In the genomic region with DNA sequence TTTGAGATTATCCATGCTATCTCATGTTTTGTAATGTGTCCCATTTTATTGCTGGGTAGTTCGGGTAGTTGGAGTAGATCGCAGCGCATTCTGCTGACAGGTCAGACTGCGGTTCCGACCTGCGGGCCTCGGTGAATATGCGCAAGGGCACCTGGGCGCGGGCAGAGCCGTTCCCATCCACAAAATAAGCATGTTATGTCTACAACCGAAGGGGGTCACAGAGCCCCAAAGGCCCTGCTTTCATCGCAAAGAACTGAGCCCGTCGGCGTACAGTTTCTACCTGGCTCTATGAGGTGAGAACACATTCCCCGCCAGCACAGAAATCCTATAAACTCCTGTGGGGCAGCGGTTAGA, we compare ENCODE assay signal across 8 cellular contexts.
DNase-seq lines count a peak whose midpoint lies in the region; ATAC-seq, FAIRE-seq and TF ChIP-seq lines count a peak whose summit lies in the region.

No MANE protein-coding gene starts in this region.

- H3K27ac ChIP-seq in keratinocyte (ENCODE audit: control insufficient read depth, insufficient read depth, low read length) (no peak overlapping the region), subcutaneous abdominal adipose tissue (ENCODE audit: low read depth, low read length) (no peak overlapping the region)

- dilution Hi-C loops in keratinocyte (cut with MboI; ENCODE audit: extremely low pct_ligation_motif_present, low sequenced_read_pairs): no loop called here

- H3K9ac ChIP-seq in keratinocyte (ENCODE audit: control insufficient read depth, extremely low read depth, insufficient read depth, low read length): peak overlapping the region; percentile 98
- H3K9ac ChIP-seq in subcutaneous abdominal adipose tissue (ENCODE audit: low read length in 5 of 5): peak overlapping the region in 2 of 5 donors; percentile 71 to 79

- H3K9me1 ChIP-seq in keratinocyte (ENCODE audit: control insufficient read depth, extremely low read depth, insufficient read depth, low read length): no peaks in the 10 kb centered on the region

- peaks cover 69% of the 10 kb centered on the region for H3K27me3 Mint-ChIP-seq in activated CD4-positive, alpha-beta T cell treated with anti-CD3 and anti-CD28 coated beads, Interleukin-2, amount 10 ng/mL, durations not matched to agents 7 days and 5 days
- H3K27me3 Mint-ChIP-seq in activated T-helper 1 cell treated with anti-CD3 and anti-CD28 coated beads, Interleukin-12 subunit alpha, Interleukin-12 subunit beta, Interleukin-2, Interleukin-4 antibody, amounts not matched to agents 30 ng/mL and 10 ng/mL and 1 ng/mL, durations not matched to agents 14 hours and 24 hours and 36 hours (ENCODE audit: insufficient read depth): peaks cover 72% of the 10 kb centered on the region

- no peak for FAIRE-seq in keratinocyte (lab: Jason Lieb, UNC)

- H3K9me3 Mint-ChIP-seq in activated CD4-positive, alpha-beta T cell treated with anti-CD3 and anti-CD28 coated beads, Interleukin-2, amount 10 ng/mL, durations not matched to agents 7 days and 5 days: peaks cover 3% of the 10 kb centered on the region
- H3K9me3 Mint-ChIP-seq in activated T-helper 1 cell treated with anti-CD3 and anti-CD28 coated beads, Interleukin-12 subunit alpha, Interleukin-12 subunit beta, Interleukin-2, Interleukin-4 antibody, amounts not matched to agents 30 ng/mL and 10 ng/mL and 1 ng/mL, durations not matched to agents 14 hours and 24 hours and 36 hours: no peaks in the 10 kb centered on the region

- H4K20me1 ChIP-seq in keratinocyte (ENCODE audit: control insufficient read depth, extremely low read depth, insufficient read depth, low read length): no peaks in the 10 kb centered on the region

- H3K4me2 ChIP-seq in keratinocyte (ENCODE audit: control insufficient read depth, extremely low read depth, insufficient read depth, low read depth, low read length): peak overlapping the region; percentile 94

- DNase-seq in activated CD4-positive, alpha-beta T cell treated with anti-CD3 and anti-CD28 coated beads, Interleukin-2, amount 10 ng/mL, durations not matched to agents 7 days and 5 days: no peak
- DNase-seq in activated CD4-positive, alpha-beta T cell treated with anti-CD3 and anti-CD28 coated beads for 1 hour: no peak
- no peak for DNase-seq in activated T-helper 1 cell treated with anti-CD3 and anti-CD28 coated beads, Interleukin-12 subunit alpha, Interleukin-12 subunit beta, Interleukin-2, Interleukin-4 antibody, amounts not matched to agents 30 ng/mL and 10 ng/mL and 1 ng/mL, durations not matched to agents 14 hours and 24 hours and 36 hours (ENCODE audit: low spot score)
- no peak for DNase-seq in keratinocyte (ENCODE audit: low read depth, low spot score)
- DNase-seq in NCI-H2107 treated with DMSO at 0.1 percent for 48 hours (lab: John Stamatoyannopoulos, UW; ENCODE audit: unreplicated experiment): no peak
- DNase-seq in stimulated activated naive CD4-positive, alpha-beta T cell (lab: John Stamatoyannopoulos, UW): no peak

- H3K4me3 ChIP-seq in keratinocyte (ENCODE audit: control insufficient read depth in 2 of 3, extremely low read depth in 1 of 3, insufficient read depth in 2 of 3, low read depth in 1 of 3, low read length in 3 of 3) (peak overlapping the region; percentile 45 to 81 (median 60)), subcutaneous abdominal adipose tissue (ENCODE audit: low read depth in 1 of 5, low read length in 5 of 5) (peak overlapping the region; percentile 67 to 89 (median 76))

- no peak overlapping the region for H2AFZ ChIP-seq in keratinocyte (ENCODE audit: control insufficient read depth, low read length)

- H3K36me3 ChIP-seq in keratinocyte (ENCODE audit: control insufficient read depth in 2 of 2, extremely low read depth in 1 of 2, insufficient read depth in 2 of 2, low read length in 2 of 2) (no peaks in the 10 kb centered on the region), subcutaneous abdominal adipose tissue (ENCODE audit: control insufficient read depth in 5 of 5, insufficient read depth in 5 of 5, low read length in 5 of 5) (no peaks in the 10 kb centered on the region)

- no peaks in the 10 kb centered on the region for H3K79me2 ChIP-seq in keratinocyte (ENCODE audit: control insufficient read depth, insufficient read depth, low read length)

- H3K4me1 Mint-ChIP-seq in activated CD4-positive, alpha-beta T cell treated with anti-CD3 and anti-CD28 coated beads, Interleukin-2, amount 10 ng/mL, durations not matched to agents 7 days and 5 days: peaks cover 43% of the 10 kb centered on the region
- H3K4me1 Mint-ChIP-seq in activated T-helper 1 cell treated with anti-CD3 and anti-CD28 coated beads, Interleukin-12 subunit alpha, Interleukin-12 subunit beta, Interleukin-2, Interleukin-4 antibody, amounts not matched to agents 30 ng/mL and 10 ng/mL and 1 ng/mL, durations not matched to agents 14 hours and 24 hours and 36 hours (ENCODE audit: low read depth): peaks cover 46% of the 10 kb centered on the region

- no peak for ATAC-seq in GM19351 (IDR thresholded peaks at IDR 0.05; ENCODE audit: unreplicated experiment)

- CTCF ChIA-PET in activated CD4-positive, alpha-beta T cell treated with anti-CD3 and anti-CD28 coated beads, Interleukin-2, amount 10 ng/mL, durations not matched to agents 7 days and 5 days (lab: Charles Lee): no interaction called here

- peaks cover 10% of the 10 kb centered on the region for H3K36me3 Mint-ChIP-seq in activated CD4-positive, alpha-beta T cell treated with anti-CD3 and anti-CD28 coated beads, Interleukin-2, amount 10 ng/mL, durations not matched to agents 7 days and 5 days (ENCODE audit: low read depth)
- peaks cover 6% of the 10 kb centered on the region for H3K36me3 Mint-ChIP-seq in activated T-helper 1 cell treated with anti-CD3 and anti-CD28 coated beads, Interleukin-12 subunit alpha, Interleukin-12 subunit beta, Interleukin-2, Interleukin-4 antibody, amounts not matched to agents 30 ng/mL and 10 ng/mL and 1 ng/mL, durations not matched to agents 14 hours and 24 hours and 36 hours (ENCODE audit: low read depth)

- peak overlapping the region; percentile 100 for H3K27ac Mint-ChIP-seq in activated CD4-positive, alpha-beta T cell treated with anti-CD3 and anti-CD28 coated beads, Interleukin-2, amount 10 ng/mL, durations not matched to agents 7 days and 5 days
- peak overlapping the region; percentile 100 for H3K27ac Mint-ChIP-seq in activated T-helper 1 cell treated with anti-CD3 and anti-CD28 coated beads, Interleukin-12 subunit alpha, Interleukin-12 subunit beta, Interleukin-2, Interleukin-4 antibody, amounts not matched to agents 30 ng/mL and 10 ng/mL and 1 ng/mL, durations not matched to agents 14 hours and 24 hours and 36 hours

- POLR2A ChIA-PET in activated CD4-positive, alpha-beta T cell treated with anti-CD3 and anti-CD28 coated beads, Interleukin-2, amount 10 ng/mL, durations not matched to agents 7 days and 5 days (lab: Charles Lee): interaction anchor here (0.6 to 1.5 kb wide), 10 partner anchors 10 to 707 kb away, joined by 3 to 12 read pairs (median 4); partner anchors contain the start of genes BCL9 and CHD1L

- intact Hi-C loops in activated T-helper 1 cell treated with anti-CD3 and anti-CD28 coated beads, Interleukin-12 subunit alpha, Interleukin-12 subunit beta, Interleukin-2, Interleukin-4 antibody, amounts not matched to agents 30 ng/mL and 10 ng/mL and 1 ng/mL, durations not matched to agents 14 hours and 24 hours and 36 hours (cut with micrococcal nuclease): loop anchor here (1.0 kb wide), 4 partner anchors 88 to 1251 kb away; partner anchors contain the start of gene PRKAB2

- H3K9me3 ChIP-seq in keratinocyte (ENCODE audit: control insufficient read depth, low read depth, low read length) (no peaks in the 10 kb centered on the region), subcutaneous abdominal adipose tissue (ENCODE audit: control insufficient read depth in 5 of 5, low read length in 5 of 5) (peaks cover 0 to 14% (median 11%) of the 10 kb centered on the region in 5 donors)

- no peak for TF ChIP-seq CTCF in keratinocyte (optimal IDR thresholded peaks at IDR 0.05 in 1 of 3, IDR thresholded peaks at IDR 0.05 in 1 of 3, conservative IDR thresholded peaks at IDR 0.05 in 1 of 3; ENCODE audit: extremely low read depth in 1 of 3, insufficient read depth in 2 of 3, low read length in 3 of 3)

- H3K27me3 ChIP-seq in keratinocyte (ENCODE audit: control insufficient read depth, extremely low read depth, insufficient read depth, low read length) (peaks cover 37% of the 10 kb centered on the region), subcutaneous abdominal adipose tissue (ENCODE audit: control insufficient read depth in 5 of 5, insufficient read depth in 4 of 5, low read length in 5 of 5) (peaks cover 19 to 32% (median 26%) of the 10 kb centered on the region in 5 donors)

- peak overlapping the region; percentile 87 for H3K4me3 Mint-ChIP-seq in activated CD4-positive, alpha-beta T cell treated with anti-CD3 and anti-CD28 coated beads, Interleukin-2, amount 10 ng/mL, durations not matched to agents 7 days and 5 days
- H3K4me3 Mint-ChIP-seq in activated T-helper 1 cell treated with anti-CD3 and anti-CD28 coated beads, Interleukin-12 subunit alpha, Interleukin-12 subunit beta, Interleukin-2, Interleukin-4 antibody, amounts not matched to agents 30 ng/mL and 10 ng/mL and 1 ng/mL, durations not matched to agents 14 hours and 24 hours and 36 hours: peak overlapping the region; percentile 87

- H3K4me1 ChIP-seq in keratinocyte (ENCODE audit: control insufficient read depth, extremely low read depth, insufficient read depth, low read length) (peaks cover 10% of the 10 kb centered on the region), subcutaneous abdominal adipose tissue (ENCODE audit: control insufficient read depth in 5 of 5, insufficient read depth in 5 of 5, low read length in 5 of 5) (peaks cover 2 to 35% (median 25%) of the 10 kb centered on the region in 5 donors)
